In the genomic region with DNA sequence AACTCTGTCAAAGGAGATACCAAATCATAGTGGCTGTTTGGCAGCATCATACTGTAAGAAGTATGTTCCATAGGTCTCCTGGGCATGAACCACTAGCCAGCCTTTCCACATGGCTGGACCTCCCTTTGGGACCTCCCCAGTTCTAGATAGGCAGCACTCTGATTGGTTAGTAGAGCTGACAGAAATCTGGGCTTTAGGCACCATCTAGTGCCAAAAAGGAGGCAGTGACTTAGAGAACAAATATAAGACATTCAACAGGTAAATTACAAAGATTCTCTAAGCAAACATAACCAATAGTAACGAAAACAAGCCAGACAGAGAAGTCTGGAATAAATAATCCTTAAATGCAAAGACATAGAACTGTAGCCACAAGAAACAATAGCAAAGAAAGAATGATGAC, we compare ENCODE assay signal across 9 cellular contexts.
DNase-seq lines count a peak whose midpoint lies in the region; ATAC-seq lines count a peak whose summit lies in the region.
"Had no signal": no experiment of that assay in that cellular context is flagged by ENCODE, and none has a peak within 500 bp of the region (broad histone marks: within the 10 kb centered on the region; RNA-seq: fewer than 3 reads in every experiment).

No MANE protein-coding gene starts in this region.

- ATAC-seq in HG02610 (IDR thresholded peaks at IDR 0.05; ENCODE audit: unreplicated experiment) (peak; percentile 77), HG02938 (IDR thresholded peaks at IDR 0.05; ENCODE audit: unreplicated experiment) (no peak)
- ATAC-seq: body of pancreas had no signal

- DNase-seq in AG20443 (ENCODE audit: low spot score) (peak; percentile 11), SW480 (ENCODE audit: low spot score) (peak; percentile 43), iPS-NIHi7 (ENCODE audit: extremely low spot score) (peak; percentile 46), NCI-H774 (lab: John Stamatoyannopoulos, UW) (no peak), NCI-H345 treated with DMSO at 0.1 percent for 48 hours (lab: John Stamatoyannopoulos, UW; ENCODE audit: unreplicated experiment) (no peak)
- DNase-seq in stimulated activated CD8-positive, alpha-beta memory T cell treated with anti-CD3 and anti-CD28 coated beads, Interleukin-4, amount 100 ng/mL, for 48 hours: no peak
- DNase-seq: body of pancreas had no signal

Comparison
In these comparisons a context has a peak if more than half of its experiments do, and no peak if none do; other contexts are left out.
1. DNase-seq: peak in AG20443 (single experiment), SW480 (single experiment) and iPS-NIHi7 (single experiment); none in NCI-H774 (single experiment), stimulated activated CD8-positive, alpha-beta memory T cell treated with anti-CD3 and anti-CD28 coated beads, Interleukin-4, amount 100 ng/mL, for 48 hours (single experiment) and NCI-H345 treated with DMSO at 0.1 percent for 48 hours (single experiment).